ENCODE assay signal across 17 cellular contexts in the genomic region with DNA sequence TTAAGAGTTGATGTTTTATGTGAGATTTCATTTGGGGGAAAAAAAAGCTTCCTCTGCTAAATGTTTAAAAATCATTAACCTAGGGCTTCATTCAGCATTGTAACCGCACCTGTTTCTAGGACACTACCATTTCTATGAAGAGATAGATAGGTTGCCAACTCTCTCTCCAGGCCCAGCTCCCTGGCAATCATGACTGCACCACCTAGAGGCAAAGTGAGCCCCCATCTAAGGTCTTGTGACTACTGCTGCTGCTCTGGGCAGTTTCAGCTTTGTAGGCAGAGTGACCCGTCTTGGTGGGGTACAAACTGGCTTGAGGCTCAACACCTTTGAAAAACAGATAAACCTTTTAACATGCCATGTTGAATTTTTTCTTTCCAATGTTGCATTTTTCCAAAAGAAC. TPM values are rescaled to one million over a fixed set of nuclear protein-coding genes. Genes with fewer than 3 reads are reported as not detected.
A peak's percentile ranks its signal among the peaks of the same experiment; 100 is the strongest.
DNase-seq lines count a peak whose midpoint lies in the region; ATAC-seq, FAIRE-seq and TF ChIP-seq lines count a peak whose summit lies in the region.
"Had no signal": no experiment of that assay in that cellular context is flagged by ENCODE, and none has a peak within 500 bp of the region (broad histone marks: within the 10 kb centered on the region; RNA-seq: fewer than 3 reads in every experiment).

No MANE protein-coding gene starts in this region.

- H3K9me1 ChIP-seq in endothelial cell of umbilical vein (replicated peaks; ENCODE audit: control insufficient read depth, extremely low read depth, insufficient read depth, low read length), result no peaks in the 10 kb centered on the region

- no peak for ATAC-seq in GM18873 (IDR thresholded peaks at IDR 0.05; ENCODE audit: low FRiP score, unreplicated experiment)
- ATAC-seq: stimulated activated memory B cell treated with anti-CD40 and anti-IgM and Interleukin-4, amounts not matched to agents 10 μg/mL and 1 μg/mL and 100 μg/mL, for 72 hours; T-helper 17 cell had no signal

- intact Hi-C loops in A673 (cut with micrococcal nuclease; ENCODE audit: unreplicated experiment) (no loop called here), OCI-LY7 (cut with micrococcal nuclease; ENCODE audit: unreplicated experiment) (no loop called here), endothelial cell of umbilical vein (cut with micrococcal nuclease) (loop anchor here (2.0 kb wide), 1 partner anchor 55 kb away; no protein-coding TSS in a partner anchor), sigmoid colon (cut with DNase I) (no loop called here)

- BruUV-seq in A673 (replicated peaks; lab: Mats Ljungman, UMichigan) (no TSS peak), OCI-LY7 (replicated peaks; lab: Mats Ljungman, UMichigan) (no TSS peak), endothelial cell of umbilical vein (replicated peaks; lab: Mats Ljungman, UMichigan) (no TSS peak)

- H3K4me3 ChIP-seq in A673 (ENCODE audit: low read depth, low read length, poor library complexity, severe bottlenecking), result no peak overlapping the region
- H3K4me3 ChIP-seq in GM06990 (replicated peaks; ENCODE audit: low read depth, low read length), result no peak overlapping the region
- no peak overlapping the region for H3K4me3 ChIP-seq in OCI-LY7 (ENCODE audit: low read depth, low read length, poor library complexity, severe bottlenecking)
- H3K4me3 ChIP-seq in endothelial cell of umbilical vein (replicated peaks in 1 of 3; ENCODE audit: insufficient read depth in 1 of 3, low read depth in 1 of 3, low read length in 3 of 3), result no peak overlapping the region
- no peak overlapping the region for H3K4me3 ChIP-seq in Peyer's patch
- no peak overlapping the region for H3K4me3 ChIP-seq in sigmoid colon
- H3K4me3 ChIP-seq: heart right ventricle had no signal

- dilution Hi-C loops in endothelial cell of umbilical vein (cut with MboI; ENCODE audit: extremely low pct_ligation_motif_present, low sequenced_read_pairs), result no loop called here

- no peaks in the 10 kb centered on the region for H3K27me3 ChIP-seq in A673 (replicated peaks; ENCODE audit: insufficient read depth, low read depth, low read length, poor library complexity)
- H3K27me3 ChIP-seq in GM06990 (replicated peaks; ENCODE audit: control insufficient read depth, insufficient read depth, low read length), result no peaks in the 10 kb centered on the region; the same call in 1 of the 2 replicates
- no peaks in the 10 kb centered on the region for H3K27me3 ChIP-seq in endothelial cell of umbilical vein (ENCODE audit: control insufficient read depth in 2 of 2, insufficient read depth in 2 of 2, low read length in 2 of 2)
- no peaks in the 10 kb centered on the region for H3K27me3 ChIP-seq in Peyer's patch
- no peaks in the 10 kb centered on the region for H3K27me3 ChIP-seq in sigmoid colon
- H3K27me3 ChIP-seq: heart right ventricle had no signal

- TF ChIP-seq CTCF in A673 (conservative IDR thresholded peaks at IDR 0.05; ENCODE audit: low read depth, low read length) (peak; percentile 34), GM06990 (IDR thresholded peaks at IDR 0.05; ENCODE audit: insufficient read depth, low read length, poor library complexity, severe bottlenecking) (peak; percentile 14), OCI-LY7 (conservative IDR thresholded peaks at IDR 0.05; ENCODE audit: low read length) (0 out of 2 replicates have a peak, but pooled peaks have one; percentile 31), endothelial cell of umbilical vein (IDR thresholded peaks at IDR 0.05; ENCODE audit: extremely low read depth in 1 of 2, insufficient read depth in 1 of 2, low read depth in 1 of 2, low read length in 2 of 2) (peak in 1 of 2 donors; percentile 12), Peyer's patch (IDR thresholded peaks at IDR 0.05) (peak in 1 of 6 experiments; percentile 8), sigmoid colon (IDR thresholded peaks at IDR 0.05) (no peak)

- no peak overlapping the region for H3K9ac ChIP-seq in endothelial cell of umbilical vein (replicated peaks; ENCODE audit: extremely low read depth, insufficient read depth, low read length)

- POLR2A ChIA-PET in A673 (lab: Charles Lee; ENCODE audit: low non-redundant PET), result no interaction called here
- POLR2A ChIA-PET in OCI-LY7 (lab: Charles Lee), result interaction anchor here (0.6 to 0.7 kb wide), 2 partner anchors 73 to 617 kb away, joined by 3 to 4 read pairs; no protein-coding TSS in a partner anchor
- POLR2A ChIA-PET in endothelial cell of umbilical vein (lab: Charles Lee), result no interaction called here

- no peaks in the 10 kb centered on the region for H3K79me2 ChIP-seq in OCI-LY7 (ENCODE audit: insufficient read depth, low read depth, low read length)
- no peaks in the 10 kb centered on the region for H3K79me2 ChIP-seq in endothelial cell of umbilical vein (ENCODE audit: control insufficient read depth, insufficient read depth, low read length)

- TF ChIP-seq POLR2A in endothelial cell of umbilical vein (IDR thresholded peaks at IDR 0.05; ENCODE audit: low read depth, low read length) (no peak), Peyer's patch (IDR thresholded peaks at IDR 0.05) (no peak), sigmoid colon (IDR thresholded peaks at IDR 0.05) (no peak)

- WGBS in sigmoid colon, 2 donors, result 50 to 75% methylated on average over 2 of the region's 2 CpGs

- H3K27ac ChIP-seq in A673 (ENCODE audit: low read depth, low read length, poor library complexity, severe bottlenecking), result no peak overlapping the region
- no peak overlapping the region for H3K27ac ChIP-seq in OCI-LY7 (ENCODE audit: low read depth, low read length, poor library complexity, severe bottlenecking)
- no peak overlapping the region for H3K27ac ChIP-seq in endothelial cell of umbilical vein (ENCODE audit: insufficient read depth, low read depth, low read length)
- H3K27ac ChIP-seq in Peyer's patch, result no peak overlapping the region
- H3K27ac ChIP-seq in sigmoid colon, result no peak overlapping the region
- H3K27ac ChIP-seq: heart right ventricle had no signal

- H3K4me1 ChIP-seq in A673 (ENCODE audit: insufficient read depth, low read length, poor library complexity, severe bottlenecking) (peaks cover 36% of the 10 kb centered on the region), OCI-LY7 (ENCODE audit: insufficient read depth, low read length, poor library complexity, severe bottlenecking) (no peaks in the 10 kb centered on the region), endothelial cell of umbilical vein (ENCODE audit: control insufficient read depth, extremely low read depth, insufficient read depth, low read length) (peaks cover 31% of the 10 kb centered on the region), Peyer's patch (no peaks in the 10 kb centered on the region), sigmoid colon (peaks cover 0 to 12% (median 11%) of the 10 kb centered on the region in 4 donors)

- H2AFZ ChIP-seq in OCI-LY7 (ENCODE audit: low read length), result no peak overlapping the region
- no peak overlapping the region for H2AFZ ChIP-seq in endothelial cell of umbilical vein (ENCODE audit: low read depth, low read length)

- no peak for TF ChIP-seq EP300 in sigmoid colon (IDR thresholded peaks at IDR 0.05)

- DNase-seq in A673 (ENCODE audit: low spot score), result no peak
- DNase-seq in GM06990 (ENCODE audit: extremely low read depth, insufficient read length), result no peak
- DNase-seq in OCI-LY7 (ENCODE audit: low spot score), result no peak
- DNase-seq in endothelial cell of umbilical vein (ENCODE audit: low read depth, low spot score), result no peak
- no peak for DNase-seq in DMS79 treated with DMSO at 0.1 percent for 48 hours (lab: John Stamatoyannopoulos, UW)
- no peak for DNase-seq in Peyer's patch
- no peak for DNase-seq in sigmoid colon
- DNase-seq: heart right ventricle, islet precursor cell, NCI-H2029 treated with DMSO at 0.1 percent for 48 hours, NCI-H774, Right ventricle myocardium superior, T-helper 17 cell had no signal

- CTCF ChIA-PET in A673 (lab: Charles Lee), result interaction anchor here (0.6 kb wide), 1 partner anchor 1966 kb away, joined by 5 read pairs; no protein-coding TSS in a partner anchor
- CTCF ChIA-PET in OCI-LY7 (lab: Charles Lee; ENCODE audit: unreplicated experiment), result no interaction called here
- CTCF ChIA-PET in endothelial cell of umbilical vein (lab: Charles Lee), result interaction anchor here (0.7 to 2.2 kb wide), 5 partner anchors 23 to 373 kb away, joined by 3 to 7 read pairs (median 4); a partner anchor contains a TSS

- H3K4me2 ChIP-seq in OCI-LY7 (ENCODE audit: low read length), result no peak overlapping the region
- H3K4me2 ChIP-seq in endothelial cell of umbilical vein (ENCODE audit: insufficient read depth, low read length), result no peak overlapping the region

- no peaks in the 10 kb centered on the region for H4K20me1 ChIP-seq in OCI-LY7 (ENCODE audit: insufficient read depth, low read length)
- H4K20me1 ChIP-seq in endothelial cell of umbilical vein (replicated peaks; ENCODE audit: control insufficient read depth, extremely low read depth, insufficient read depth, low read length), result no peaks in the 10 kb centered on the region

- no peaks in the 10 kb centered on the region for H3K9me2 ChIP-seq in OCI-LY7 (ENCODE audit: insufficient read depth, low read length)

- H3K36me3 ChIP-seq in A673 (ENCODE audit: insufficient read depth, low read length, poor library complexity, severe bottlenecking), result no peaks in the 10 kb centered on the region
- H3K36me3 ChIP-seq in GM06990 (ENCODE audit: control insufficient read depth, insufficient read depth, low read length), result no peaks in the 10 kb centered on the region
- H3K36me3 ChIP-seq in OCI-LY7 (ENCODE audit: insufficient read depth, low read length), result no peaks in the 10 kb centered on the region
- H3K36me3 ChIP-seq in endothelial cell of umbilical vein (ENCODE audit: control insufficient read depth in 2 of 2, extremely low read depth in 1 of 2, insufficient read depth in 2 of 2, low read length in 2 of 2), result no peaks in the 10 kb centered on the region
- H3K36me3 ChIP-seq in Peyer's patch, result peaks cover 0 to 6% (median 0%) of the 10 kb centered on the region in 3 donors
- no peaks in the 10 kb centered on the region for H3K36me3 ChIP-seq in sigmoid colon
- H3K36me3 ChIP-seq: heart right ventricle had no signal

- FAIRE-seq in endothelial cell of umbilical vein (lab: Jason Lieb, UNC), result peak; percentile 64
- FAIRE-seq: bronchial epithelial cell had no signal

- H3K9me3 ChIP-seq in A673 (ENCODE audit: low read depth, low read length, poor library complexity, severe bottlenecking) (no peaks in the 10 kb centered on the region), OCI-LY7 (ENCODE audit: low read length) (no peaks in the 10 kb centered on the region), endothelial cell of umbilical vein (replicated peaks; ENCODE audit: control insufficient read depth, insufficient read depth, low read length) (no peaks in the 10 kb centered on the region), Peyer's patch (no peaks in the 10 kb centered on the region), sigmoid colon (no peaks in the 10 kb centered on the region)
- H3K9me3 ChIP-seq: heart right ventricle had no signal

RNA-seq across cellular contexts. Expression of a gene that starts 27.3 kb away (rescaled TPM):
- total RNA-seq in A673 (2021) (0.15 and 0.17 TPM in 2 replicates), OCI-LY7 (2022) (not detected in 2 replicates), endothelial cell of umbilical vein (0.12 and 0.13 TPM in 2 replicates), Peyer's patch (10 to 100 TPM in 2 of 4 donors, 1 to 10 TPM in 2; 8.1 to 22.0 (median 11.1) TPM), sigmoid colon (10 to 100 TPM; 18.8 to 71.7 (median 44.4) TPM)
- not detected in 2 replicates for total RNA-seq in OCI-LY7 (2014; rRNA removed; shearing (Covaris generic))
- polyA plus RNA-seq in endothelial cell of umbilical vein (0.03 and 0.05 TPM in 2 replicates), sigmoid colon (10 to 100 TPM in 1 of 3 donors, 1 to 10 TPM in 2; 5.4 to 28.0 (median 8.8) TPM)
- 0.04 TPM in 2 replicates for polyA plus RNA-seq in endothelial cell of umbilical vein (2011; cell fraction: cytosol; rRNA removed)
- 0.07 and 0.11 TPM in 2 replicates for polyA plus RNA-seq in endothelial cell of umbilical vein (2011; cell fraction: nucleus; rRNA removed)
- 0.07 TPM in 1 of 2 replicates, not detected in the other for polyA plus RNA-seq in endothelial cell of umbilical vein (2012)
- 0.13 and 0.32 TPM in 2 replicates for polyA minus RNA-seq in endothelial cell of umbilical vein
- polyA minus RNA-seq in endothelial cell of umbilical vein (2011; cell fraction: cytosol; rRNA and poly(A)+ RNA removed), result not detected
- 0.14 TPM in 1 of 2 replicates, not detected in the other for polyA minus RNA-seq in endothelial cell of umbilical vein (2011; cell fraction: nucleus; rRNA and poly(A)+ RNA removed)
- total RNA-seq: activated T-helper 2 cell treated with anti-CD3 and anti-CD28 coated beads, Interferon-gamma antibody, Interleukin-2, Interleukin-4, amounts not matched to agents 10 μg/mL and 5 μg/mL and 100 μg/mL, durations not matched to agents 14 hours and 24 hours and 36 hours had no signal

RNA-seq across cellular contexts. Expression of a gene that starts 29.9 kb away (rescaled TPM):
- total RNA-seq in A673 (2021), result 0.06 and 0.13 TPM in 2 replicates
- total RNA-seq in OCI-LY7 (2014; rRNA removed; shearing (Covaris generic)), result 0.05 TPM in 1 of 2 replicates, not detected in the other
- 0.06 TPM in 1 of 2 replicates, not detected in the other for total RNA-seq in OCI-LY7 (2022)
- total RNA-seq in endothelial cell of umbilical vein, result 0.24 TPM in 1 of 2 replicates, not detected in the other
- 0.19 and 0.29 TPM in 2 replicates for polyA plus RNA-seq in endothelial cell of umbilical vein
- polyA plus RNA-seq in endothelial cell of umbilical vein (2011; cell fraction: cytosol; rRNA removed), result 0.28 and 0.31 TPM in 2 replicates
- 0.21 and 0.28 TPM in 2 replicates for polyA plus RNA-seq in endothelial cell of umbilical vein (2011; cell fraction: nucleus; rRNA removed)
- polyA plus RNA-seq in endothelial cell of umbilical vein (2012), result not detected in 2 replicates
- polyA minus RNA-seq in endothelial cell of umbilical vein, result 0.29 and 0.30 TPM in 2 replicates
- polyA minus RNA-seq in endothelial cell of umbilical vein (2011; cell fraction: cytosol; rRNA and poly(A)+ RNA removed), result not detected
- 0.24 and 0.29 TPM in 2 replicates for polyA minus RNA-seq in endothelial cell of umbilical vein (2011; cell fraction: nucleus; rRNA and poly(A)+ RNA removed)
- 10 to 100 TPM in 3 of 4 donors, 1 to 10 TPM in 1; 3.3 to 99.1 (median 77.1) TPM for total RNA-seq in Peyer's patch
- 1 to 10 TPM in 2 of 4 donors, under 1 TPM in 2; 0.28 to 1.8 (median 1.00) TPM for total RNA-seq in sigmoid colon
- polyA plus RNA-seq in sigmoid colon, result 10 to 100 TPM in 1 of 3 donors, 1 to 10 TPM in 2; 2.4 to 10.5 (median 4.9) TPM

Comparison
In these comparisons a context has a peak if more than half of its experiments do, and no peak if none do; other contexts are left out.
1. CTCF ChIP-seq: peak in A673 (single experiment), GM06990 (single experiment) and OCI-LY7 (single experiment); none in sigmoid colon (0 of 4).